In genomic region chr12:101830391-101831325, GRCh38 we compare ENCODE assay signal across 8 cellular contexts. TPM values are rescaled to one million over a fixed set of nuclear protein-coding genes. Genes with fewer than 3 reads are reported as not detected.
A peak's percentile ranks its signal among the peaks of the same experiment; 100 is the strongest.
DNase-seq lines count a peak whose midpoint lies in the region; ATAC-seq and FAIRE-seq lines count a peak whose summit lies in the region.

TSS of gene GNPTAB (minus strand) at chr12:101830959. CDS start at chr12:101830675, 284 bp downstream.

- ATAC-seq in GM18498 (IDR thresholded peaks at IDR 0.05; ENCODE audit: unreplicated experiment): peak; percentile 92
- peak; percentile 82 for ATAC-seq in HG02884 (IDR thresholded peaks at IDR 0.05; ENCODE audit: unreplicated experiment)
- peak; percentile 97 for ATAC-seq in left ventricle myocardium superior

- DNase-seq in NCI-H146 (lab: John Stamatoyannopoulos, UW) (peak; percentile 88), amygdala (lab: John Stamatoyannopoulos, UW) (peak; percentile 14 to 93 (median 82)), left ventricle myocardium superior (peak; percentile 95), pulmonary artery endothelial cell (ENCODE audit: low read depth, low spot score) (peak; percentile 75), urothelium cell line (ENCODE audit: low spot score) (peak; percentile 92)

- no peaks in the 10 kb centered on the region for H3K9me3 Mint-ChIP-seq in T-helper 1 cell treated with Interleukin-12 subunit alpha and Interleukin-12 subunit beta and Interleukin-4 antibody, amounts not matched to agents 30 μg/mL and 1 μg/mL, for 36 hours

- intact Hi-C loops in left ventricle myocardium superior (cut with micrococcal nuclease): loop anchor here (5.0 kb wide), 1 partner anchor 58 kb away; no protein-coding TSS in a partner anchor

- H3K36me3 Mint-ChIP-seq in T-helper 1 cell treated with Interleukin-12 subunit alpha and Interleukin-12 subunit beta and Interleukin-4 antibody, amounts not matched to agents 30 μg/mL and 1 μg/mL, for 36 hours (ENCODE audit: low read depth): peaks cover 3% of the 10 kb centered on the region

- H3K27me3 Mint-ChIP-seq in T-helper 1 cell treated with Interleukin-12 subunit alpha and Interleukin-12 subunit beta and Interleukin-4 antibody, amounts not matched to agents 30 μg/mL and 1 μg/mL, for 36 hours (ENCODE audit: low read depth): no peaks in the 10 kb centered on the region

- H3K4me3 Mint-ChIP-seq in T-helper 1 cell treated with Interleukin-12 subunit alpha and Interleukin-12 subunit beta and Interleukin-4 antibody, amounts not matched to agents 30 μg/mL and 1 μg/mL, for 36 hours: peak within 1 kb of the TSS; percentile 99

- H3K4me1 Mint-ChIP-seq in T-helper 1 cell treated with Interleukin-12 subunit alpha and Interleukin-12 subunit beta and Interleukin-4 antibody, amounts not matched to agents 30 μg/mL and 1 μg/mL, for 36 hours (ENCODE audit: low read depth): peaks cover 35% of the 10 kb centered on the region

- FAIRE-seq in urothelium cell line (lab: Jason Lieb, UNC): no peak

- H3K27ac Mint-ChIP-seq in T-helper 1 cell treated with Interleukin-12 subunit alpha and Interleukin-12 subunit beta and Interleukin-4 antibody, amounts not matched to agents 30 μg/mL and 1 μg/mL, for 36 hours: peak within 1 kb of the TSS; percentile 93

RNA-seq across cellular contexts. Expression of gene GNPTAB, which starts in this region (rescaled TPM):
- 47.8 TPM for total RNA-seq in left ventricle myocardium superior
- 27.2 and 32.2 TPM in 2 replicates for total RNA-seq in pulmonary artery endothelial cell

Comparison
In these comparisons a context has a peak if more than half of its experiments do, and no peak if none do; other contexts are left out.
1. Peak in every context shown above with its lines: DNase-seq and ATAC-seq.